In genomic region chr11:72646024-72646423, GRCh38 we compare ENCODE assay signal across 35 cellular contexts.
"Had no signal": no experiment of that assay in that cellular context is flagged by ENCODE, and none has a peak within 500 bp of the region (broad histone marks: within the 10 kb centered on the region; RNA-seq: fewer than 3 reads in every experiment).

No MANE protein-coding gene starts in this region.

- FAIRE-seq: astrocyte, TTC549 had no signal

- ATAC-seq: activated CD8-positive, alpha-beta T cell treated with anti-CD3 and anti-CD28 coated beads for 36 hours; activated naive CD4-positive, alpha-beta T cell treated with anti-CD3 and anti-CD28 coated beads, Interleukin-2, amount 50 U/mL, for 72 hours; activated T-cell treated with anti-CD3 and anti-CD28 coated beads, Interleukin-2, amount 50 U/mL, for 4 hours; activated T-cell treated with anti-CD3 and anti-CD28 coated beads, Interleukin-2, amount 50 U/mL, for 72 hours; activated T-helper 17 cell treated with anti-CD3 and anti-CD28 coated beads, Interleukin-2, amount 50 U/mL, for 72 hours; body of pancreas had no signal

- H3K27me3 Mint-ChIP-seq: activated CD4-positive, alpha-beta memory T cell treated with anti-CD3 and anti-CD28 coated beads for 36 hours; activated CD8-positive, alpha-beta T cell treated with anti-CD3 and anti-CD28 coated beads for 36 hours had no signal

- H3K4me1 Mint-ChIP-seq: activated B cell treated with CpG ODN at 0.5 μM for 24 hours; activated CD4-positive, alpha-beta T cell treated with anti-CD3 and anti-CD28 coated beads, Interleukin-2, amount 10 ng/mL, durations not matched to agents 24 days and 14 days; activated naive CD8-positive, alpha-beta T cell treated with anti-CD3 and anti-CD28 coated beads for 36 hours; activated T-helper 17 cell treated with anti-CD3 and anti-CD28 coated beads, Interleukin-2, amount 50 U/mL, for 72 hours had no signal

- H3K27ac Mint-ChIP-seq: activated B cell treated with CpG ODN at 0.5 μM for 24 hours; activated CD4-positive, alpha-beta memory T cell treated with anti-CD3 and anti-CD28 coated beads for 36 hours; activated CD4-positive, alpha-beta T cell treated with anti-CD3 and anti-CD28 coated beads, Interleukin-2, amount 10 ng/mL, durations not matched to agents 24 days and 14 days; activated CD8-positive, alpha-beta T cell treated with anti-CD3 and anti-CD28 coated beads for 36 hours; activated naive CD4-positive, alpha-beta T cell treated with anti-CD3 and anti-CD28 coated beads for 36 hours; activated naive CD4-positive, alpha-beta T cell treated with anti-CD3 and anti-CD28 coated beads, Interleukin-2, amount 50 U/mL, for 72 hours; activated naive CD8-positive, alpha-beta T cell treated with anti-CD3 and anti-CD28 coated beads for 36 hours; activated T-cell treated with anti-CD3 and anti-CD28 coated beads, Interleukin-2, amount 50 U/mL, for 72 hours; activated T-helper 1 cell treated with anti-CD3 and anti-CD28 coated beads, Interleukin-12 subunit alpha, Interleukin-12 subunit beta, Interleukin-2, Interleukin-4 antibody, amounts not matched to agents 30 ng/mL and 10 ng/mL and 1 ng/mL, durations not matched to agents 14 hours and 24 hours and 36 hours; activated T-helper 17 cell treated with anti-CD3 and anti-CD28 coated beads, Interleukin-2, amount 50 U/mL, for 72 hours; T-helper 1 cell treated with Interleukin-12 subunit alpha and Interleukin-12 subunit beta and Interleukin-4 antibody, amounts not matched to agents 30 μg/mL and 1 μg/mL, for 36 hours; T-helper 2 cell treated with Interferon-gamma antibody and Interleukin-4, amounts not matched to agents 5 μg/mL and 100 μg/mL, for 36 hours had no signal

- H3K36me3 Mint-ChIP-seq: activated CD4-positive, alpha-beta memory T cell treated with anti-CD3 and anti-CD28 coated beads for 36 hours; activated naive CD4-positive, alpha-beta T cell treated with anti-CD3 and anti-CD28 coated beads, Interleukin-2, amount 50 U/mL, for 72 hours; activated naive CD8-positive, alpha-beta T cell treated with anti-CD3 and anti-CD28 coated beads for 36 hours had no signal

- H3K4me3 Mint-ChIP-seq: activated B cell treated with CpG ODN at 0.5 μM for 24 hours; activated CD4-positive, alpha-beta memory T cell treated with anti-CD3 and anti-CD28 coated beads for 36 hours; activated CD4-positive, alpha-beta T cell treated with anti-CD3 and anti-CD28 coated beads, Interleukin-2, amount 10 ng/mL, durations not matched to agents 24 days and 14 days; activated CD8-positive, alpha-beta T cell treated with anti-CD3 and anti-CD28 coated beads for 36 hours; activated naive CD4-positive, alpha-beta T cell treated with anti-CD3 and anti-CD28 coated beads for 36 hours; activated naive CD8-positive, alpha-beta T cell treated with anti-CD3 and anti-CD28 coated beads for 36 hours; activated T-cell treated with anti-CD3 and anti-CD28 coated beads, Interleukin-2, amount 50 U/mL, for 4 hours; activated T-cell treated with anti-CD3 and anti-CD28 coated beads, Interleukin-2, amount 50 U/mL, for 72 hours; activated T-helper 1 cell treated with anti-CD3 and anti-CD28 coated beads, Interleukin-12 subunit alpha, Interleukin-12 subunit beta, Interleukin-2, Interleukin-4 antibody, amounts not matched to agents 30 ng/mL and 10 ng/mL and 1 ng/mL, durations not matched to agents 14 hours and 24 hours and 36 hours; activated T-helper 17 cell treated with anti-CD3 and anti-CD28 coated beads, Interleukin-2, amount 50 U/mL, for 72 hours; T-helper 1 cell treated with Interleukin-12 subunit alpha and Interleukin-12 subunit beta and Interleukin-4 antibody, amounts not matched to agents 30 μg/mL and 1 μg/mL, for 36 hours; T-helper 2 cell treated with Interferon-gamma antibody and Interleukin-4, amounts not matched to agents 5 μg/mL and 100 μg/mL, for 36 hours had no signal

- DNase-seq: activated B cell treated with CpG ODN at 0.5 μM for 24 hours; activated CD4-positive, alpha-beta memory T cell treated with anti-CD3 and anti-CD28 coated beads for 36 hours; activated CD4-positive, alpha-beta T cell treated with anti-CD3 and anti-CD28 coated beads for 4 hours; activated CD4-positive, alpha-beta T cell treated with anti-CD3 and anti-CD28 coated beads, Interleukin-2, amount 10 ng/mL, durations not matched to agents 24 days and 14 days; activated CD4-positive, alpha-beta T cell treated with anti-CD3 and anti-CD28 coated beads, Interleukin-2, amount 50 U/mL, for 1 hour; activated CD4-positive, alpha-beta T cell treated with anti-CD3 and anti-CD28 coated beads, Interleukin-2, amount 50 U/mL, for 4 hours; activated CD4-positive, CD25-positive, alpha-beta regulatory T cell treated with anti-CD3 and anti-CD28 coated beads, Interleukin-2, amount 50 U/mL, for 72 hours; activated CD8-positive, alpha-beta memory T cell treated with anti-CD3 and anti-CD28 coated beads, Interleukin-2, amount 50 U/mL, for 4 hours; activated CD8-positive, alpha-beta T cell treated with anti-CD3 and anti-CD28 coated beads for 36 hours; activated effector memory CD4-positive, alpha-beta T cell treated with anti-CD3 and anti-CD28 coated beads, Interleukin-2, amount 50 U/mL, for 16 hours; activated gamma-delta T cell treated with Interleukin-2 at 50 U/mL for 16 hours; activated naive CD4-positive, alpha-beta T cell; activated naive CD4-positive, alpha-beta T cell treated with anti-CD3 and anti-CD28 coated beads for 36 hours; activated naive CD4-positive, alpha-beta T cell treated with anti-CD3 and anti-CD28 coated beads, Interleukin-2, amount 50 U/mL, for 16 hours; activated naive CD8-positive, alpha-beta T cell treated with anti-CD3 and anti-CD28 coated beads for 36 hours; activated T-cell treated with anti-CD3 and anti-CD28 coated beads for 4 hours; activated T-cell treated with anti-CD3 and anti-CD28 coated beads, Interleukin-2, amount 50 U/mL, for 1 hour; activated T-cell treated with anti-CD3 and anti-CD28 coated beads, Interleukin-2, amount 50 U/mL, for 4 hours; activated T-cell treated with anti-CD3 and anti-CD28 coated beads, Interleukin-2, amount 50 U/mL, for 72 hours; adrenal gland; amniotic stem cell; aorta; body of pancreas; brain microvascular endothelial cell; central memory CD4-positive, alpha-beta T cell; T-helper 1 cell; T-helper 2 cell; T-helper 9 cell had no signal

- H3K9me3 Mint-ChIP-seq: activated B cell treated with CpG ODN at 0.5 μM for 24 hours; activated CD4-positive, alpha-beta memory T cell treated with anti-CD3 and anti-CD28 coated beads for 36 hours; activated CD4-positive, alpha-beta T cell treated with anti-CD3 and anti-CD28 coated beads, Interleukin-2, amount 10 ng/mL, durations not matched to agents 24 days and 14 days; activated CD8-positive, alpha-beta T cell treated with anti-CD3 and anti-CD28 coated beads for 36 hours; activated naive CD4-positive, alpha-beta T cell treated with anti-CD3 and anti-CD28 coated beads for 36 hours; activated naive CD4-positive, alpha-beta T cell treated with anti-CD3 and anti-CD28 coated beads, Interleukin-2, amount 50 U/mL, for 72 hours; activated naive CD8-positive, alpha-beta T cell treated with anti-CD3 and anti-CD28 coated beads for 36 hours; activated T-cell treated with anti-CD3 and anti-CD28 coated beads, Interleukin-2, amount 50 U/mL, for 4 hours; activated T-cell treated with anti-CD3 and anti-CD28 coated beads, Interleukin-2, amount 50 U/mL, for 72 hours; activated T-helper 1 cell treated with anti-CD3 and anti-CD28 coated beads, Interleukin-12 subunit alpha, Interleukin-12 subunit beta, Interleukin-2, Interleukin-4 antibody, amounts not matched to agents 30 ng/mL and 10 ng/mL and 1 ng/mL, durations not matched to agents 14 hours and 24 hours and 36 hours; activated T-helper 17 cell treated with anti-CD3 and anti-CD28 coated beads, Interleukin-2, amount 50 U/mL, for 72 hours; T-helper 1 cell treated with Interleukin-12 subunit alpha and Interleukin-12 subunit beta and Interleukin-4 antibody, amounts not matched to agents 30 μg/mL and 1 μg/mL, for 36 hours; T-helper 2 cell treated with Interferon-gamma antibody and Interleukin-4, amounts not matched to agents 5 μg/mL and 100 μg/mL, for 36 hours had no signal
